ENCODE assay signal across 9 cellular contexts in the genomic region with DNA sequence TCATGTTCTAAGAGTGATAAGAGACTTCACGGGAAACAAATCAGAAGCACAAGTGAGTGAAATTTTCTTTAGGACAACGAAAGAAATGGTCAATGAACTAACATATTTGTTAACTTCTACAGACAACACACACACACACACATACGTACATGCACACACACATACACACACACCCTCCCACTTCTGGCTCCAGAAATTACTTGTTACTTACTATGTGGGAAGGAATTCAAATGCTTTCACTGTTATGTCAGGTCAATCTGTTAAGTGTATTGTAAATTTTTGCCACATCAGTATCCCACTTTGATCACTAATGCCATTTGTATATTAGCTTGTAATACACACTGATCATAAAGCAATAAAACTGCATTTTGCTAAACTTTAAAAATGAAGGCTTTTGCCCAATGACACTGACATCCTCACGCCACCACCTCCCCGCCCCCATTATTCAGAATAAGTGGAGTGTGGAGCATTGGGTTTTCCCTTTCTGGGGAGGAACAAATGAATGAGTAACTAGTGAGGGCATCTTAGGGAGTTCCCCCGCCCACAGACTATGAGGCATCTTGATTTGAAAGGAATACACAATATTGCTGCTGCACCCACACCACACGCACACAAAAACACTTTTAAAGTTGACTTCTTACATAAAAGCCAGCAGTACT.
A peak's percentile ranks its signal among the peaks of the same experiment; 100 is the strongest.
DNase-seq lines count a peak whose midpoint lies in the region; ATAC-seq and TF ChIP-seq lines count a peak whose summit lies in the region.
"Had no signal": no experiment of that assay in that cellular context is flagged by ENCODE, and none has a peak within 500 bp of the region (broad histone marks: within the 10 kb centered on the region; RNA-seq: fewer than 3 reads in every experiment).

No MANE protein-coding gene starts in this region.

- no peak overlapping the region for H3K4me3 ChIP-seq in left ventricle myocardium inferior
- H3K4me3 ChIP-seq: lower lobe of right lung had no signal

- H3K9me3 Mint-ChIP-seq in activated T-cell treated with anti-CD3 and anti-CD28 coated beads, Interleukin-2, amount 50 U/mL, for 4 hours: no peaks in the 10 kb centered on the region
- H3K9me3 Mint-ChIP-seq in naive B cell (no peaks in the 10 kb centered on the region), WTC11 (no peaks in the 10 kb centered on the region)

- CTCF ChIA-PET in WTC11 (lab: Charles Lee): no interaction called here

- peak; percentile 68 for DNase-seq in HK-2 (ENCODE audit: unreplicated experiment)
- DNase-seq in activated T-cell treated with anti-CD3 and anti-CD28 coated beads, Interleukin-2, amount 50 U/mL, for 4 hours: peak; percentile 80
- peak; percentile 17 for DNase-seq in naive B cell
- DNase-seq in WTC11 (ENCODE audit: low spot score): no peak
- no peak for DNase-seq in left ventricle myocardium inferior
- DNase-seq in NCI-H187 (lab: John Stamatoyannopoulos, UW): no peak

- H3K9me3 ChIP-seq in left ventricle myocardium inferior (replicated peaks): no peaks in the 10 kb centered on the region
- H3K9me3 ChIP-seq: lower lobe of right lung had no signal

- ATAC-seq in GM18873 (IDR thresholded peaks at IDR 0.05; ENCODE audit: low FRiP score, unreplicated experiment): peak; percentile 63
- peak; percentile 76 to 79 for ATAC-seq in activated T-cell treated with anti-CD3 and anti-CD28 coated beads, Interleukin-2, amount 50 U/mL, for 4 hours
- ATAC-seq in naive B cell (ENCODE audit: low read depth in 2 of 2): peak; percentile 71 to 82
- ATAC-seq in WTC11: no peak
- no peak for ATAC-seq in HG03108 (IDR thresholded peaks at IDR 0.05; ENCODE audit: unreplicated experiment)

- peaks cover 50% of the 10 kb centered on the region for H3K4me1 ChIP-seq in left ventricle myocardium inferior

- peaks cover 7% of the 10 kb centered on the region for H3K36me3 ChIP-seq in left ventricle myocardium inferior
- H3K36me3 ChIP-seq: lower lobe of right lung had no signal

- no peaks in the 10 kb centered on the region for H3K27me3 ChIP-seq in left ventricle myocardium inferior (ENCODE audit: low read depth)

- no peak for TF ChIP-seq CTCF in WTC11 (IDR thresholded peaks at IDR 0.05)
- TF ChIP-seq CTCF in left ventricle myocardium inferior (IDR thresholded peaks at IDR 0.05; ENCODE audit: borderline replicate concordance): no peak

- H3K36me3 Mint-ChIP-seq in activated T-cell treated with anti-CD3 and anti-CD28 coated beads, Interleukin-2, amount 50 U/mL, for 4 hours (ENCODE audit: insufficient read depth): peaks cover 29% of the 10 kb centered on the region
- H3K36me3 Mint-ChIP-seq in naive B cell: no peaks in the 10 kb centered on the region
- H3K36me3 Mint-ChIP-seq in WTC11: no peaks in the 10 kb centered on the region

- peaks cover 87% of the 10 kb centered on the region for H3K4me1 Mint-ChIP-seq in activated T-cell treated with anti-CD3 and anti-CD28 coated beads, Interleukin-2, amount 50 U/mL, for 4 hours (ENCODE audit: low read depth)
- H3K4me1 Mint-ChIP-seq in naive B cell: peaks cover 19 to 25% (median 21%) of the 10 kb centered on the region in 3 donors
- H3K4me1 Mint-ChIP-seq in WTC11: peaks cover 5% of the 10 kb centered on the region

- intact Hi-C loops in left ventricle myocardium inferior (cut with micrococcal nuclease): no loop called here

- H3K27me3 Mint-ChIP-seq in activated T-cell treated with anti-CD3 and anti-CD28 coated beads, Interleukin-2, amount 50 U/mL, for 4 hours (ENCODE audit: low read depth): no peaks in the 10 kb centered on the region
- H3K27me3 Mint-ChIP-seq in naive B cell (peaks cover 0 to 16% (median 0%) of the 10 kb centered on the region in 3 donors), WTC11 (ENCODE audit: low read depth) (no peaks in the 10 kb centered on the region)

- H3K27ac ChIP-seq in left ventricle myocardium inferior (replicated peaks): no peak overlapping the region

- POLR2A ChIA-PET in WTC11 (lab: Charles Lee): no interaction called here

- H3K4me3 Mint-ChIP-seq in activated T-cell treated with anti-CD3 and anti-CD28 coated beads, Interleukin-2, amount 50 U/mL, for 4 hours: peak overlapping the region; percentile 16
- H3K4me3 Mint-ChIP-seq in naive B cell (peak overlapping the region in 2 of 8 donors; percentile 12 to 47), WTC11 (no peak overlapping the region)

- H3K27ac Mint-ChIP-seq in naive B cell (peak overlapping the region in 2 of 6 donors; percentile 51 to 52), WTC11 (no peak overlapping the region)

TF ChIP-seq in WTC11, 78 proteins besides CTCF, POLR2A, EP300 and RAD21:
- TF ChIP-seq MYBL2 (CRISPR knock-in tag; IDR thresholded peaks at IDR 0.05): no peak
- TF ChIP-seq NFYB (CRISPR knock-in tag; conservative IDR thresholded peaks at IDR 0.05; ENCODE audit: low read depth): no peak
- TF ChIP-seq OVOL2 (CRISPR knock-in tag; IDR thresholded peaks at IDR 0.05; ENCODE audit: borderline replicate concordance): no peak
- TF ChIP-seq TP53 (CRISPR knock-in tag; IDR thresholded peaks at IDR 0.05): no peak
- no peak for TF ChIP-seq SOX15 (CRISPR knock-in tag; IDR thresholded peaks at IDR 0.05)
- TF ChIP-seq ZNF396 (CRISPR knock-in tag; IDR thresholded peaks at IDR 0.05; ENCODE audit: borderline replicate concordance): no peak
- no peak for TF ChIP-seq ATF1 (CRISPR knock-in tag; IDR thresholded peaks at IDR 0.05)
- no peak for TF ChIP-seq ZNF232 (CRISPR knock-in tag; IDR thresholded peaks at IDR 0.05)
- no peak for TF ChIP-seq ETV6 (CRISPR knock-in tag; IDR thresholded peaks at IDR 0.05)
- TF ChIP-seq FOXK1 (CRISPR knock-in tag; IDR thresholded peaks at IDR 0.05): no peak
- TF ChIP-seq, protein P1, sequence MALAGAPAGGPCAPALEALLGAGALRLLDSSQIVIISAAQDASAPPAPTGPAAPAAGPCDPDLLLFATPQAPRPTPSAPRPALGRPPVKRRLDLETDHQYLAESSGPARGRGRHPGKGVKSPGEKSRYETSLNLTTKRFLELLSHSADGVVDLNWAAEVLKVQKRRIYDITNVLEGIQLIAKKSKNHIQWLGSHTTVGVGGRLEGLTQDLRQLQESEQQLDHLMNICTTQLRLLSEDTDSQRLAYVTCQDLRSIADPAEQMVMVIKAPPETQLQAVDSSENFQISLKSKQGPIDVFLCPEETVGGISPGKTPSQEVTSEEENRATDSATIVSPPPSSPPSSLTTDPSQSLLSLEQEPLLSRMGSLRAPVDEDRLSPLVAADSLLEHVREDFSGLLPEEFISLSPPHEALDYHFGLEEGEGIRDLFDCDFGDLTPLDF (CRISPR knock-in tag; IDR thresholded peaks at IDR 0.05): no peak
- TF ChIP-seq CREB1 (CRISPR knock-in tag; IDR thresholded peaks at IDR 0.05): no peak
- TF ChIP-seq ZNF138 (CRISPR knock-in tag; conservative IDR thresholded peaks at IDR 0.05): no peak

Comparison
In these comparisons a context has a peak if more than half of its experiments do, and no peak if none do; other contexts are left out.
1. ATAC-seq: peak in GM18873 (single experiment), activated T-cell treated with anti-CD3 and anti-CD28 coated beads, Interleukin-2, amount 50 U/mL, for 4 hours (2 of 2) and naive B cell (2 of 2); none in WTC11 (single experiment) and HG03108 (single experiment).
2. DNase-seq: peak in HK-2 (single experiment), activated T-cell treated with anti-CD3 and anti-CD28 coated beads, Interleukin-2, amount 50 U/mL, for 4 hours (single experiment) and naive B cell (single experiment); none in WTC11 (single experiment), left ventricle myocardium inferior (single experiment) and NCI-H187 (0 of 2).